ENCODE assay signal across 8 cellular contexts in the genomic region with DNA sequence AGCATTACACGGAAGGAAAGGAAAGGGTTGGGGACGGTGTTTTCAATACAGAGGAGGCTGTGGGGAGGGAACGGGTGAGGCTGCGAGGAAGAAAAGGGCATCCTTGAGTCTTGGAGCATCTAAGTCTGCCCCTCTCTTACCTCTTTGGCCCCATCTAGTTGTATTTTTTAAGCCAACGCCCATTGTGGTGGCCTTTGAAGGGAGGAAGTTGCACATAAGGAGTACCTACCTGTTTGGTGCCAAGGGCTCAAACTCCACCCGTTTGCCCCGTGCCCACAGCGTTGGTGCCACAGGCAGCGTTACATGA.
DNase-seq lines count a peak whose midpoint lies in the region; ATAC-seq and TF ChIP-seq lines count a peak whose summit lies in the region.

No MANE protein-coding gene starts in this region.

- peak overlapping the region in 9 of 12 donors; percentile 69 to 94 (median 87) for H3K27ac ChIP-seq in heart left ventricle
- no peak overlapping the region for H3K27ac ChIP-seq in urinary bladder (ENCODE audit: low read depth)

- no peaks in the 10 kb centered on the region for H3K9me3 Mint-ChIP-seq in brain

- intact Hi-C loops in heart left ventricle (cut with DNase I) = loop anchor here in 1 of 10 donors (2.0 kb wide), 1 partner anchor 17 kb away; no protein-coding TSS in a partner anchor
- intact Hi-C loops in left ventricle myocardium superior (cut with micrococcal nuclease) = no loop called here

- TF ChIP-seq CTCF in heart left ventricle (IDR thresholded peaks at IDR 0.05) = no peak
- no peak for TF ChIP-seq CTCF in brain (conservative IDR thresholded peaks at IDR 0.05)

- 15 to 38% (median 16%) methylated on average over 5 to 9 of the region's 9 CpGs for WGBS in heart left ventricle, 4 donors
- 19% methylated on average over 9 of the region's 9 CpGs for WGBS in urinary bladder

- H3K4me1 ChIP-seq in heart left ventricle = peaks cover 0 to 37% (median 18%) of the 10 kb centered on the region in 12 donors
- H3K4me1 ChIP-seq in mononuclear cell (ENCODE audit: insufficient read depth, low read length) = peaks cover 6% of the 10 kb centered on the region
- no peaks in the 10 kb centered on the region for H3K4me1 ChIP-seq in urinary bladder (ENCODE audit: insufficient read depth)

- peaks cover 32% of the 10 kb centered on the region for H3K4me1 Mint-ChIP-seq in brain

- peaks cover 16% of the 10 kb centered on the region for H3K36me3 Mint-ChIP-seq in brain

- peaks cover 36% of the 10 kb centered on the region for H3K27me3 Mint-ChIP-seq in brain

- no peaks in the 10 kb centered on the region for H3K36me3 ChIP-seq in heart left ventricle
- no peaks in the 10 kb centered on the region for H3K36me3 ChIP-seq in urinary bladder (ENCODE audit: insufficient read depth)

- no peak overlapping the region for H3K27ac Mint-ChIP-seq in brain

- ATAC-seq in heart left ventricle (no peak), left ventricle myocardium superior (no peak), GM18873 (IDR thresholded peaks at IDR 0.05; ENCODE audit: low FRiP score, unreplicated experiment) (no peak)

- H3K4me3 Mint-ChIP-seq in brain = peak overlapping the region; percentile 27 to 83 (median 60)

- no peak for TF ChIP-seq POLR2A in heart left ventricle (IDR thresholded peaks at IDR 0.05)

- H3K9me3 ChIP-seq in heart left ventricle (no peaks in the 10 kb centered on the region), mononuclear cell (ENCODE audit: low read depth, low read length) (no peaks in the 10 kb centered on the region)

- H3K27me3 ChIP-seq in heart left ventricle (peaks cover 0 to 16% (median 0%) of the 10 kb centered on the region in 9 donors), mononuclear cell (ENCODE audit: insufficient read depth, low read length) (peaks cover 43% of the 10 kb centered on the region)

- H3K4me3 ChIP-seq in heart left ventricle (peak overlapping the region; percentile 33 to 81 (median 64)), mononuclear cell (ENCODE audit: low read length) (peak overlapping the region; percentile 24), urinary bladder (ENCODE audit: low read depth, low read length) (peak overlapping the region; percentile 45)

- DNase-seq in heart left ventricle (no peak), left ventricle myocardium superior (no peak), NCI-H526 treated with DMSO at 0.1 percent for 48 hours (lab: John Stamatoyannopoulos, UW) (no peak), NCI-H82 (lab: John Stamatoyannopoulos, UW) (no peak)
